Comparison of ENCODE assay signal across 8 cellular contexts in genomic region chr19:53881482-53882390, GRCh38. TPM values are rescaled to one million over a fixed set of nuclear protein-coding genes. Genes with fewer than 3 reads are reported as not detected.
DNase-seq lines count a peak whose midpoint lies in the region; ATAC-seq and TF ChIP-seq lines count a peak whose summit lies in the region.

Gene PRKCG, plus strand, starts transcription at chr19:53882197. Its CDS starts 298 bp downstream, at chr19:53882495.

- H3K9me3 Mint-ChIP-seq in Caco-2 (ENCODE audit: unreplicated experiment) (no peaks in the 10 kb centered on the region), neural crest cell (no peaks in the 10 kb centered on the region)
- no peaks in the 10 kb centered on the region for H3K9me3 Mint-ChIP-seq in activated CD8-positive, alpha-beta T cell treated with anti-CD3 and anti-CD28 coated beads, Interleukin-2, amount 10 ng/mL, durations not matched to agents 7 days and 5 days (ENCODE audit: insufficient read depth)

- peaks cover 9% of the 10 kb centered on the region for H3K36me3 Mint-ChIP-seq in Caco-2 (ENCODE audit: insufficient read depth, unreplicated experiment)
- H3K36me3 Mint-ChIP-seq in activated CD8-positive, alpha-beta T cell treated with anti-CD3 and anti-CD28 coated beads, Interleukin-2, amount 10 ng/mL, durations not matched to agents 7 days and 5 days (ENCODE audit: low read depth), result peaks cover 6% of the 10 kb centered on the region
- H3K36me3 Mint-ChIP-seq in neural crest cell (ENCODE audit: low read depth), result no peaks in the 10 kb centered on the region

- H3K27ac Mint-ChIP-seq in Caco-2 (ENCODE audit: unreplicated experiment), result no peak within 1 kb of the TSS
- H3K27ac Mint-ChIP-seq in activated CD8-positive, alpha-beta T cell treated with anti-CD3 and anti-CD28 coated beads, Interleukin-2, amount 10 ng/mL, durations not matched to agents 7 days and 5 days, result no peak within 1 kb of the TSS
- no peak within 1 kb of the TSS for H3K27ac Mint-ChIP-seq in neural crest cell (ENCODE audit: unreplicated experiment)

- peaks cover 10% of the 10 kb centered on the region; the same call in 1 of the 2 replicates for H3K4me1 ChIP-seq in Caco-2

- peak within 1 kb of the TSS; percentile 44 for H3K4me3 ChIP-seq in Caco-2 (ENCODE audit: low read depth, low read length)
- H3K4me3 ChIP-seq in epithelial cell of proximal tubule (ENCODE audit: low read depth, low read length), result peak within 1 kb of the TSS; percentile 46

- CTCF ChIA-PET in Caco-2 (lab: Charles Lee), result interaction anchor here (0.6 to 1.6 kb wide), 10 partner anchors 9 to 255 kb away, joined by 3 to 29 read pairs (median 5); partner anchors contain the start of genes CNOT3 and MYADM
- CTCF ChIA-PET in activated CD8-positive, alpha-beta T cell treated with anti-CD3 and anti-CD28 coated beads, Interleukin-2, amount 10 ng/mL, durations not matched to agents 7 days and 5 days (lab: Charles Lee), result interaction anchor here (1.1 to 2.3 kb wide), 7 partner anchors 10 to 30 kb away, joined by 3 to 10 read pairs (median 4); partner anchors contain the start of gene MYADM

- H3K27me3 ChIP-seq in Caco-2 (replicated peaks; ENCODE audit: control insufficient read depth, insufficient read depth, low read length), result no peaks in the 10 kb centered on the region

- H3K4me1 Mint-ChIP-seq in Caco-2 (ENCODE audit: low read depth, unreplicated experiment) (peaks cover 15% of the 10 kb centered on the region), neural crest cell (peaks cover 12% of the 10 kb centered on the region)
- peaks cover 26% of the 10 kb centered on the region for H3K4me1 Mint-ChIP-seq in activated CD8-positive, alpha-beta T cell treated with anti-CD3 and anti-CD28 coated beads, Interleukin-2, amount 10 ng/mL, durations not matched to agents 7 days and 5 days (ENCODE audit: low read depth)

- BruUV-seq in Caco-2 (replicated peaks; lab: Mats Ljungman, UMichigan), result no TSS peak

- intact Hi-C loops in Caco-2 (cut with micrococcal nuclease; ENCODE audit: unreplicated experiment), result loop anchor here (1.0 to 5.0 kb wide), 5 partner anchors 17 to 143 kb away; no protein-coding TSS in a partner anchor

- POLR2A ChIA-PET in Caco-2 (lab: Charles Lee), result interaction anchor here (0.6 to 1.7 kb wide), 3 partner anchors 14 to 255 kb away, joined by 3 to 26 read pairs (median 5); partner anchors contain the start of genes CNOT3 and MYADM
- POLR2A ChIA-PET in activated CD8-positive, alpha-beta T cell treated with anti-CD3 and anti-CD28 coated beads, Interleukin-2, amount 10 ng/mL, durations not matched to agents 7 days and 5 days (lab: Charles Lee), result interaction anchor here (0.8 to 1.0 kb wide), 2 partner anchors 9 to 11 kb away, joined by 3 to 4 read pairs; no protein-coding TSS in a partner anchor

- H3K4me3 Mint-ChIP-seq in Caco-2 (ENCODE audit: unreplicated experiment), result no peak within 1 kb of the TSS
- no peak within 1 kb of the TSS for H3K4me3 Mint-ChIP-seq in activated CD8-positive, alpha-beta T cell treated with anti-CD3 and anti-CD28 coated beads, Interleukin-2, amount 10 ng/mL, durations not matched to agents 7 days and 5 days
- H3K4me3 Mint-ChIP-seq in neural crest cell, result peak within 1 kb of the TSS; percentile 52

- H3K9me3 ChIP-seq in Caco-2, result no peaks in the 10 kb centered on the region

- no peaks in the 10 kb centered on the region for H3K36me3 ChIP-seq in Caco-2 (ENCODE audit: control insufficient read depth, insufficient read depth, low read length)

- H3K27me3 Mint-ChIP-seq in Caco-2 (ENCODE audit: insufficient read depth, unreplicated experiment) (peaks cover 4% of the 10 kb centered on the region), neural crest cell (ENCODE audit: low read depth) (peaks cover 39% of the 10 kb centered on the region)
- peaks cover 25% of the 10 kb centered on the region for H3K27me3 Mint-ChIP-seq in activated CD8-positive, alpha-beta T cell treated with anti-CD3 and anti-CD28 coated beads, Interleukin-2, amount 10 ng/mL, durations not matched to agents 7 days and 5 days (ENCODE audit: low read depth)

- ATAC-seq in activated CD8-positive, alpha-beta T cell treated with anti-CD3 and anti-CD28 coated beads, Interleukin-2, amount 10 ng/mL, durations not matched to agents 7 days and 5 days, result peak; percentile 34
- ATAC-seq in HG03039 (IDR thresholded peaks at IDR 0.05; ENCODE audit: unreplicated experiment), result no peak
- ATAC-seq in HG03460 (IDR thresholded peaks at IDR 0.05; ENCODE audit: unreplicated experiment), result no peak

- peak; percentile 89 to 90 for DNase-seq in Caco-2
- DNase-seq in NAMALWA (ENCODE audit: low spot score), result peak; percentile 94
- DNase-seq in activated CD8-positive, alpha-beta T cell treated with anti-CD3 and anti-CD28 coated beads, Interleukin-2, amount 10 ng/mL, durations not matched to agents 7 days and 5 days, result peak; percentile 68
- DNase-seq in epithelial cell of proximal tubule (ENCODE audit: low read depth), result no peak
- DNase-seq in neural crest cell (ENCODE audit: low read depth, low spot score), result peak; percentile 47
- DNase-seq in NCI-H774 (lab: John Stamatoyannopoulos, UW), result no peak

- TF ChIP-seq CTCF in Caco-2 (IDR thresholded peaks at IDR 0.05; ENCODE audit: insufficient read depth in 1 of 2, low read depth in 1 of 2, low read length in 1 of 2, severe bottlenecking in 1 of 2, unreplicated experiment in 1 of 2), result peak; percentile 67 to 84
- peak; percentile 49 for TF ChIP-seq CTCF in epithelial cell of proximal tubule (conservative IDR thresholded peaks at IDR 0.05; ENCODE audit: low read depth, low read length)
- peak; percentile 60 for TF ChIP-seq CTCF in neural crest cell (conservative IDR thresholded peaks at IDR 0.05)

RNA-seq across cellular contexts. Expression of gene PRKCG, which starts in this region (rescaled TPM):
- total RNA-seq in Caco-2 (2022) (1.7 and 2.6 TPM in 2 replicates), epithelial cell of proximal tubule (1.3 TPM in 1 of 2 replicates, not detected in the other), neural crest cell (0.55 and 0.65 TPM in 2 replicates)
- total RNA-seq in activated CD8-positive, alpha-beta T cell treated with anti-CD3 and anti-CD28 coated beads, Interleukin-2, amount 10 ng/mL, durations not matched to agents 7 days and 5 days, result not detected

Comparison
In these comparisons a context has a peak if more than half of its experiments do, and no peak if none do; other contexts are left out.
1. Peak in DNase-seq and ATAC-seq in activated CD8-positive, alpha-beta T cell treated with anti-CD3 and anti-CD28 coated beads, Interleukin-2, amount 10 ng/mL, durations not matched to agents 7 days and 5 days; RNA of the gene not detected or under 1 TPM.
2. Peak in DNase-seq in neural crest cell; RNA of the gene not detected or under 1 TPM.
3. DNase-seq: peak in Caco-2 (2 of 2) and NAMALWA (single experiment); none in epithelial cell of proximal tubule (single experiment) and NCI-H774 (single experiment).
4. Peak in every context shown above with its lines, with median percentiles within 50 percentile points of each other: CTCF ChIP-seq.